Comparison of ENCODE assay signal across 8 cellular contexts in the genomic region with DNA sequence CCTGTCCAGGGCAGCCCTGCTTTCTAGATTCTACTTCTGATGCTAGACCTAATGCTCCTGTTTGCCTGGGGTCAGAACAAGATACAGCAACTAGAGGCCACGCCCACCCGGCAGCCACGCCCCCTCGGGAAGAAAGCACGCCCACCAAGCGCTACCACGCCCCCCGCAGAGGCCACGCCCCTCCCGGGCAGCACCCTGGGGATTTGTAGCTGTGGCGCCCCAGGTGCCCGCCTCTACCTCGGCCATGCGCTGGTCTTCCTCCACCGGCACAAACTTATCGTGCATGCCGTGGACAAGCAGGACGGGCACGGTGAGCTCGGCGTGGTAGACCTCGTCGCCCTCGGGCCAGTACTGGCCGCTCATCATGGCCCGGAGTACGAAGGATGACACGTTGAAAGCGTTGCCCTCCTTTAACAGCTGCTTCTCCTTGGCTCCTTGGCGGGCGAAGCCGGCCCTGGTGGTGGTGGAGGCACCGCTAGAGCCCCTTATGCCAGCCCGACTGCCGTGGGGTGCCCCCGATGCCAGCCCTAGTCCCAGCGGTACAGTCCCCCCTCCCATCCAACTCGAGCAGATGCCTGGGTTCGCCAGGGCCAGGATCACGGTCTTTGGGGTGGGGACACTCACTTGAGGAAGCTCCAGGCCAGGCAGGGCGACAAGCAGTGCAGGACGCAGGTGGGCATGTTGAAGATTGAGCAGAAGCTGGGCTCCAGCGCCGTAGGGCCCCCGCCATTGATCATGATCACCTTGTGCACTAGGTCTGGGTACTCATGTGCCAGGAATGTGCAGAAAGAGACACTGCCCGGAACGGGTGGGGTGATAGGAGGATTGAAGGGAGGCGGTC. TPM values are rescaled to one million over a fixed set of nuclear protein-coding genes. Genes with fewer than 3 reads are reported as not detected.
DNase-seq lines count a peak whose midpoint lies in the region; ATAC-seq and TF ChIP-seq lines count a peak whose summit lies in the region.

No MANE protein-coding gene starts in this region.

- TF ChIP-seq RAD21 in IMR-90 (IDR thresholded peaks at IDR 0.05; ENCODE audit: low read length) = no peak

- peaks cover 11% of the 10 kb centered on the region for H3K36me3 ChIP-seq in IMR-90 (ENCODE audit: control insufficient read depth, insufficient read depth, low read length)

- no peak overlapping the region for H2BK120ac ChIP-seq in IMR-90 (ENCODE audit: low read depth, low read length)

- no peak overlapping the region for H2BK5ac ChIP-seq in IMR-90 (ENCODE audit: low read depth, low read length, poor library complexity, severe bottlenecking)

- H3K18ac ChIP-seq in IMR-90 (ENCODE audit: low read depth, low read length) = no peak overlapping the region

- peaks cover 4% of the 10 kb centered on the region for H3K9me1 ChIP-seq in IMR-90 (ENCODE audit: insufficient read depth, low read length)

- BruUV-seq in IMR-90 (replicated peaks; lab: Mats Ljungman, UMichigan) = no TSS peak

- no peak overlapping the region for H3K9ac ChIP-seq in IMR-90 (ENCODE audit: low read depth, low read length)

- POLR2A ChIA-PET in CD4-positive, alpha-beta T cell (lab: Charles Lee) = no interaction called here
- POLR2A ChIA-PET in IMR-90 (lab: Charles Lee; ENCODE audit: unreplicated experiment) = no interaction called here
- POLR2A ChIA-PET in activated CD8-positive, alpha-beta T cell treated with anti-CD3 and anti-CD28 coated beads for 36 hours (lab: Charles Lee) = interaction anchor here (1.1 to 4.9 kb wide), 5 partner anchors 10 to 112 kb away, joined by 3 to 41 read pairs (median 5); a partner anchor contains a TSS

- no peak overlapping the region for H3K4me3 Mint-ChIP-seq in CD4-positive, alpha-beta T cell
- H3K4me3 Mint-ChIP-seq in activated CD8-positive, alpha-beta T cell treated with anti-CD3 and anti-CD28 coated beads for 36 hours = no peak overlapping the region

- no peak overlapping the region for H4K8ac ChIP-seq in IMR-90 (ENCODE audit: low read depth in 2 of 2, low read length in 2 of 2)

- no peaks in the 10 kb centered on the region for H3K9me3 Mint-ChIP-seq in CD4-positive, alpha-beta T cell
- H3K9me3 Mint-ChIP-seq in activated CD8-positive, alpha-beta T cell treated with anti-CD3 and anti-CD28 coated beads for 36 hours = peaks cover 4% of the 10 kb centered on the region

- H2BK15ac ChIP-seq in IMR-90 (ENCODE audit: low read depth, low read length) = no peak overlapping the region

- intact Hi-C loops in CD4-positive, alpha-beta T cell (cut with DNase I, micrococcal nuclease) = loop anchor here (5.0 kb wide), 2 partner anchors 43 to 173 kb away; a partner anchor contains a TSS
- intact Hi-C loops in IMR-90 (cut with micrococcal nuclease) = no loop called here
- intact Hi-C loops in activated CD8-positive, alpha-beta T cell treated with anti-CD3 and anti-CD28 coated beads for 36 hours (cut with micrococcal nuclease) = no loop called here

- H4K5ac ChIP-seq in IMR-90 (ENCODE audit: low read depth, low read length) = no peak overlapping the region

- peak overlapping the region; percentile 6 for H2AK9ac ChIP-seq in IMR-90 (replicated peaks; ENCODE audit: low read depth, low read length, poor library complexity)

- dilution Hi-C loops in IMR-90 (cut with HindIII; ENCODE audit: low sequenced_read_pairs, unreplicated experiment) = no loop called here

- peaks cover 9% of the 10 kb centered on the region for H3K4me1 Mint-ChIP-seq in CD4-positive, alpha-beta T cell (ENCODE audit: low read depth)
- H3K4me1 Mint-ChIP-seq in activated CD8-positive, alpha-beta T cell treated with anti-CD3 and anti-CD28 coated beads for 36 hours (ENCODE audit: low read depth) = peaks cover 7% of the 10 kb centered on the region

- no peak overlapping the region for H4K91ac ChIP-seq in IMR-90 (ENCODE audit: insufficient read depth, low read depth, low read length)

- no peak overlapping the region for H3K27ac ChIP-seq in CD4-positive, alpha-beta T cell (ENCODE audit: low read depth, low read length)
- no peak overlapping the region for H3K27ac ChIP-seq in IMR-90 (ENCODE audit: insufficient read depth, low read length)

- H3K4ac ChIP-seq in IMR-90 (ENCODE audit: low read depth, low read length) = no peak overlapping the region

- peaks cover 0 to 24% of the 10 kb centered on the region in 2 experiments; a peak in 3 of 4 replicates for H3K79me1 ChIP-seq in IMR-90 (ENCODE audit: low read depth in 1 of 2, low read length in 2 of 2)

- H3K36me3 Mint-ChIP-seq in CD4-positive, alpha-beta T cell (ENCODE audit: low read depth) = no peaks in the 10 kb centered on the region
- peaks cover 13% of the 10 kb centered on the region for H3K36me3 Mint-ChIP-seq in activated CD8-positive, alpha-beta T cell treated with anti-CD3 and anti-CD28 coated beads for 36 hours (ENCODE audit: low read depth)

- H3K27me3 ChIP-seq in CD4-positive, alpha-beta T cell (ENCODE audit: control insufficient read depth, insufficient read depth, low read length) = no peaks in the 10 kb centered on the region
- no peaks in the 10 kb centered on the region for H3K27me3 ChIP-seq in IMR-90 (ENCODE audit: control insufficient read depth, insufficient read depth, low read length)

- H3K23ac ChIP-seq in IMR-90 (ENCODE audit: low read depth, low read length) = no peak overlapping the region

- 0 out of 2 replicates have a peak, but pooled peaks cover 3% of the 10 kb centered on the region for H4K20me1 ChIP-seq in IMR-90 (ENCODE audit: insufficient read depth, low read length)

- no peak overlapping the region for H3K27ac Mint-ChIP-seq in CD4-positive, alpha-beta T cell
- H3K27ac Mint-ChIP-seq in activated CD8-positive, alpha-beta T cell treated with anti-CD3 and anti-CD28 coated beads for 36 hours = no peak overlapping the region

- no peaks in the 10 kb centered on the region for H3K9me3 ChIP-seq in CD4-positive, alpha-beta T cell (ENCODE audit: control insufficient read depth, low read length)
- peaks cover 4% of the 10 kb centered on the region for H3K9me3 ChIP-seq in IMR-90 (ENCODE audit: control insufficient read depth, insufficient read depth, low read length)

- H2AFZ ChIP-seq in IMR-90 (replicated peaks; ENCODE audit: low read length, poor library complexity) = no peak overlapping the region

- peak in 8 of 10 experiments; percentile 22 to 50 (median 38) for DNase-seq in CD4-positive, alpha-beta T cell
- no peak for DNase-seq in IMR-90
- peak; percentile 70 for DNase-seq in activated CD8-positive, alpha-beta T cell treated with anti-CD3 and anti-CD28 coated beads for 36 hours
- DNase-seq in iris pigment epithelial cell (ENCODE audit: low read depth) = peak; percentile 18
- DNase-seq in DMS79 (lab: John Stamatoyannopoulos, UW) = no peak
- no peak for DNase-seq in NCI-H524 (lab: John Stamatoyannopoulos, UW)

- peak overlapping the region; percentile 23; the same call in 1 of the 2 replicates for H2AK5ac ChIP-seq in IMR-90 (ENCODE audit: low read depth, low read length)

- no peak overlapping the region for H3K14ac ChIP-seq in IMR-90 (replicated peaks; ENCODE audit: low read depth, low read length)

- H3K4me1 ChIP-seq in IMR-90 (ENCODE audit: control insufficient read depth, insufficient read depth, low read length) = peaks cover 2% of the 10 kb centered on the region; the same call in 1 of the 2 replicates

- H3K4me2 ChIP-seq in IMR-90 (ENCODE audit: low read depth, low read length) = no peak overlapping the region

- H3K4me3 ChIP-seq in IMR-90 (ENCODE audit: insufficient read depth, low read depth, low read length) = no peak overlapping the region

- CTCF ChIA-PET in CD4-positive, alpha-beta T cell (lab: Charles Lee) = interaction anchor here (1.1 to 1.9 kb wide), 2 partner anchors 11 to 92 kb away, joined by 4 to 6 read pairs; a partner anchor contains a TSS
- CTCF ChIA-PET in IMR-90 (lab: Yijun Ruan, JAX) = no interaction called here
- CTCF ChIA-PET in activated CD8-positive, alpha-beta T cell treated with anti-CD3 and anti-CD28 coated beads for 36 hours (lab: Charles Lee) = interaction anchor here (4.1 to 4.9 kb wide), 2 partner anchors 10 to 12 kb away, joined by 27 to 34 read pairs; a partner anchor contains a TSS

- no peak overlapping the region for H2BK20ac ChIP-seq in IMR-90 (ENCODE audit: low read depth, low read length)

- H3K56ac ChIP-seq in IMR-90 (ENCODE audit: extremely low read depth, insufficient read depth, low read length) = no peak overlapping the region

- no peaks in the 10 kb centered on the region for H3K27me3 Mint-ChIP-seq in CD4-positive, alpha-beta T cell
- H3K27me3 Mint-ChIP-seq in activated CD8-positive, alpha-beta T cell treated with anti-CD3 and anti-CD28 coated beads for 36 hours = no peaks in the 10 kb centered on the region

- WGBS in IMR-90 (ENCODE audit: extremely low coverage in 2 of 2, insufficient read length in 1 of 2), 2 experiments = 78% methylated on average over 33 of the region's 48 CpGs; no CpG with 5 or more reads in 1 of the 2 experiments

- no peak for TF ChIP-seq CTCF in CD4-positive, alpha-beta T cell (IDR thresholded peaks at IDR 0.05)
- no peak for TF ChIP-seq CTCF in IMR-90 (conservative IDR thresholded peaks at IDR 0.05; ENCODE audit: low read depth, low read length)
- TF ChIP-seq CTCF in activated CD8-positive, alpha-beta T cell treated with anti-CD3 and anti-CD28 coated beads for 36 hours (IDR thresholded peaks at IDR 0.05) = no peak

- ATAC-seq in CD4-positive, alpha-beta T cell (ENCODE audit: poor library complexity) = no peak
- no peak for ATAC-seq in IMR-90 (ENCODE audit: low read depth)
- ATAC-seq in activated CD8-positive, alpha-beta T cell treated with anti-CD3 and anti-CD28 coated beads for 36 hours = no peak
- ATAC-seq in GM19452 (IDR thresholded peaks at IDR 0.05; ENCODE audit: unreplicated experiment) = no peak
- ATAC-seq in GM18520 (IDR thresholded peaks at IDR 0.05; ENCODE audit: unreplicated experiment) = no peak

- no peak for TF ChIP-seq POLR2A in IMR-90 (IDR thresholded peaks at IDR 0.05; ENCODE audit: low read depth, low read length)

- in situ Hi-C loops in IMR-90 (cut with MboI; ENCODE audit: low sequenced_read_pairs) = no loop called here

RNA-seq across cellular contexts. Expression of a gene that starts 9.0 kb away (rescaled TPM):
- 1 to 10 TPM; 4.4 to 4.6 TPM for total RNA-seq in CD4-positive, alpha-beta T cell
- 3.6 and 3.9 TPM in 2 replicates for total RNA-seq in IMR-90 (2012; rRNA removed)
- 10.2 and 11.4 TPM in 2 replicates for polyA plus RNA-seq in IMR-90 (2012; rRNA removed)
- polyA plus RNA-seq in IMR-90 (2012; cell fraction: cytosol; rRNA removed) = 8.5 and 19.6 TPM in 2 replicates
- polyA plus RNA-seq in IMR-90 (2012; cell fraction: nucleus; rRNA removed; ENCODE audit: low replicate concordance) = 4.4 and 10.7 TPM in 2 replicates
- 1 to 10 TPM; 5.0 to 6.0 TPM for total RNA-seq in activated CD8-positive, alpha-beta T cell treated with anti-CD3 and anti-CD28 coated beads for 36 hours

RNA-seq across cellular contexts. Expression of a gene that starts 11.4 kb away (rescaled TPM):
- total RNA-seq in CD4-positive, alpha-beta T cell = 10 to 100 TPM; 28.4 to 28.7 TPM
- total RNA-seq in IMR-90 (2012; rRNA removed) = 7.3 and 17.2 TPM in 2 replicates
- polyA plus RNA-seq in IMR-90 (2012; rRNA removed) = 31.7 and 37.0 TPM in 2 replicates
- polyA plus RNA-seq in IMR-90 (2012; cell fraction: cytosol; rRNA removed) = 87.8 and 125 TPM in 2 replicates
- 22.6 and 29.1 TPM in 2 replicates for polyA plus RNA-seq in IMR-90 (2012; cell fraction: nucleus; rRNA removed; ENCODE audit: low replicate concordance)
- total RNA-seq in activated CD8-positive, alpha-beta T cell treated with anti-CD3 and anti-CD28 coated beads for 36 hours = 100 to 1,000 TPM; 101 to 107 TPM

RNA-seq across cellular contexts. Expression of a gene that starts 12.6 kb away (rescaled TPM):
- total RNA-seq in CD4-positive, alpha-beta T cell = 1 to 10 TPM in 1 of 2 experiments, under 1 TPM in 1; 0.85 to 1.9 TPM
- total RNA-seq in IMR-90 (2012; rRNA removed) = under 0.01 and 0.28 TPM in 2 replicates
- 0.87 and 1.0 TPM in 2 replicates for polyA plus RNA-seq in IMR-90 (2012; rRNA removed)
- 0.21 and 0.33 TPM in 2 replicates for polyA plus RNA-seq in IMR-90 (2012; cell fraction: cytosol; rRNA removed)
- polyA plus RNA-seq in IMR-90 (2012; cell fraction: nucleus; rRNA removed; ENCODE audit: low replicate concordance) = 3.9 and 9.0 TPM in 2 replicates
- total RNA-seq in activated CD8-positive, alpha-beta T cell treated with anti-CD3 and anti-CD28 coated beads for 36 hours = 10 to 100 TPM; 15.9 to 18.4 TPM

RNA-seq across cellular contexts. Expression of a gene that starts 15.1 kb away (rescaled TPM):
- 10 to 100 TPM; 41.4 to 43.4 TPM for total RNA-seq in CD4-positive, alpha-beta T cell
- 33.7 and 35.0 TPM in 2 replicates for total RNA-seq in IMR-90 (2012; rRNA removed)
- 87.2 and 113 TPM in 2 replicates for polyA plus RNA-seq in IMR-90 (2012; rRNA removed)
- 105 and 131 TPM in 2 replicates for polyA plus RNA-seq in IMR-90 (2012; cell fraction: cytosol; rRNA removed)
- polyA plus RNA-seq in IMR-90 (2012; cell fraction: nucleus; rRNA removed; ENCODE audit: low replicate concordance) = 54.5 and 126 TPM in 2 replicates
- 10 to 100 TPM; 25.4 to 33.2 TPM for total RNA-seq in activated CD8-positive, alpha-beta T cell treated with anti-CD3 and anti-CD28 coated beads for 36 hours

RNA-seq across cellular contexts. Expression of a gene that starts 27.0 kb away (rescaled TPM):
- 10 to 100 TPM; 56.2 to 63.5 TPM for total RNA-seq in CD4-positive, alpha-beta T cell
- 76.7 and 101 TPM in 2 replicates for total RNA-seq in IMR-90 (2012; rRNA removed)
- polyA plus RNA-seq in IMR-90 (2012; rRNA removed) = 95.1 and 106 TPM in 2 replicates
- polyA plus RNA-seq in IMR-90 (2012; cell fraction: cytosol; rRNA removed) = 102 and 118 TPM in 2 replicates
- polyA plus RNA-seq in IMR-90 (2012; cell fraction: nucleus; rRNA removed; ENCODE audit: low replicate concordance) = 135 and 157 TPM in 2 replicates
- 100 to 1,000 TPM; 105 to 106 TPM for total RNA-seq in activated CD8-positive, alpha-beta T cell treated with anti-CD3 and anti-CD28 coated beads for 36 hours

Comparison
In these comparisons a context has a peak if more than half of its experiments do, and no peak if none do; other contexts are left out.
1. DNase-seq: peak in CD4-positive, alpha-beta T cell (8 of 10), activated CD8-positive, alpha-beta T cell treated with anti-CD3 and anti-CD28 coated beads for 36 hours (single experiment) and iris pigment epithelial cell (single experiment); none in IMR-90 (single experiment), DMS79 (single experiment) and NCI-H524 (0 of 2).
2. RNA of a gene that starts 12.6 kb away (total RNA-seq): 15.9 to 18.4 TPM in activated CD8-positive, alpha-beta T cell treated with anti-CD3 and anti-CD28 coated beads for 36 hours; 0.85 to 1.9 TPM in CD4-positive, alpha-beta T cell and under 0.01 to 0.28 TPM in IMR-90; every median in the first group is over 4 times any median in the second.
3. intact Hi-C loops: an anchor here in CD4-positive, alpha-beta T cell (5.0 kb wide); none called in IMR-90 and activated CD8-positive, alpha-beta T cell treated with anti-CD3 and anti-CD28 coated beads for 36 hours.